Comparison of ENCODE assay signal across 3 cellular contexts in genomic region chr7:129199406-129199805, GRCh38.
TF ChIP-seq lines count a peak whose summit lies in the region.

No MANE protein-coding gene starts in this region.

TF ChIP-seq in HepG2, 621 proteins besides CTCF, POLR2A, EP300 and RAD21:
- TF ChIP-seq ZNF460 (CRISPR knock-in tag; IDR thresholded peaks at IDR 0.05; ENCODE audit: borderline replicate concordance) (peak; percentile 56; the same call in 1 of the 2 replicates), ZNF549 (CRISPR knock-in tag; IDR thresholded peaks at IDR 0.05) (no peak)

TF ChIP-seq in HEK293, 187 proteins besides CTCF, POLR2A, EP300 and RAD21:
- peak; percentile 58; the same call in 1 of the 2 replicates for TF ChIP-seq ZNF121 (tag by site-specific recombination; IDR thresholded peaks at IDR 0.05)
- no peak for TF ChIP-seq KLF1 (tag by site-specific recombination; IDR thresholded peaks at IDR 0.05)

TF ChIP-seq in K562, 482 proteins besides CTCF, POLR2A, EP300 and RAD21:
- TF ChIP-seq ZNF121 (CRISPR knock-in tag; conservative IDR thresholded peaks at IDR 0.05) (peak; percentile 49), ARID1B (IDR thresholded peaks at IDR 0.05) (no peak)
